ENCODE assay signal across 24 cellular contexts in genomic region chr6:49668083-49668511, GRCh38. TPM values are rescaled to one million over a fixed set of nuclear protein-coding genes. Genes with fewer than 3 reads are reported as not detected.
DNase-seq lines count a peak whose midpoint lies in the region; ATAC-seq and TF ChIP-seq lines count a peak whose summit lies in the region.
"Had no signal": no experiment of that assay in that cellular context is flagged by ENCODE, and none has a peak within 500 bp of the region (broad histone marks: within the 10 kb centered on the region; RNA-seq: fewer than 3 reads in every experiment).

No MANE protein-coding gene starts in this region.

- ATAC-seq in WTC11 (peak; percentile 82), HG03139 (IDR thresholded peaks at IDR 0.05; ENCODE audit: unreplicated experiment) (no peak)
- ATAC-seq: activated naive CD8-positive, alpha-beta T cell treated with anti-CD3 and anti-CD28 coated beads, Interleukin-2, amount 50 U/mL, for 24 hours had no signal

- POLR2A ChIA-PET in WTC11 (lab: Charles Lee): no interaction called here

- peaks cover 4% of the 10 kb centered on the region; the same call in 1 of the 2 replicates for H3K36me3 Mint-ChIP-seq in WTC11

- no peaks in the 10 kb centered on the region for H3K27me3 Mint-ChIP-seq in WTC11 (ENCODE audit: low read depth)
- H3K27me3 Mint-ChIP-seq: activated B cell treated with CpG ODN at 0.5 μM for 24 hours; activated naive CD8-positive, alpha-beta T cell treated with anti-CD3 and anti-CD28 coated beads, Interleukin-2, amount 50 U/mL, for 24 hours had no signal

- no peak overlapping the region for H3K27ac Mint-ChIP-seq in WTC11
- H3K27ac Mint-ChIP-seq: activated B cell treated with CpG ODN at 0.5 μM for 24 hours; activated naive CD8-positive, alpha-beta T cell treated with anti-CD3 and anti-CD28 coated beads, Interleukin-2, amount 50 U/mL, for 24 hours; nephron; T-helper 1 cell treated with Interleukin-12 subunit alpha and Interleukin-12 subunit beta and Interleukin-4 antibody, amounts not matched to agents 30 μg/mL and 1 μg/mL, for 36 hours had no signal

- H3K27ac ChIP-seq in substantia nigra (ENCODE audit: low read depth, low read length, poor library complexity, severe bottlenecking): no peak overlapping the region
- H3K27ac ChIP-seq: brain microvascular endothelial cell, C4-2B, coronary artery, SJCRH30, vagina had no signal

- no peak overlapping the region for H3K4me3 ChIP-seq in LNCaP clone FGC (ENCODE audit: low read depth, low read length)
- H3K4me3 ChIP-seq: coronary artery, SJCRH30, vagina had no signal

- DNase-seq in DMS53 (lab: John Stamatoyannopoulos, UW): peak; percentile 48
- DNase-seq in LNCaP clone FGC (ENCODE audit: low read depth): peak; percentile 86
- no peak for DNase-seq in WTC11 (ENCODE audit: low spot score)
- DNase-seq in kidney tubule cell (ENCODE audit: low spot score): peak; percentile 22
- no peak for DNase-seq in ecto neural progenitor cell (ENCODE audit: low spot score)
- no peak for DNase-seq in foreskin melanocyte
- DNase-seq in substantia nigra (lab: John Stamatoyannopoulos, UW): no peak
- DNase-seq: activated B cell treated with CpG ODN at 0.5 μM for 24 hours; activated CD4-positive, alpha-beta T cell treated with anti-CD3 and anti-CD28 coated beads, Interleukin-2, amount 50 U/mL, for 48 hours; activated effector memory CD4-positive, alpha-beta T cell treated with anti-CD3 and anti-CD28 coated beads, Interleukin-2, amount 50 U/mL, for 16 hours; activated naive CD8-positive, alpha-beta T cell treated with anti-CD3 and anti-CD28 coated beads, Interleukin-2, amount 50 U/mL, for 24 hours; brain microvascular endothelial cell; glutamatergic neuron; NCI-H1436 treated with DMSO at 0.1 percent for 48 hours; NCI-H82; SJCRH30 had no signal

- TF ChIP-seq CTCF in LNCaP clone FGC (IDR thresholded peaks at IDR 0.05; ENCODE audit: control insufficient read depth, extremely low read depth, insufficient read depth) (no peak), WTC11 (IDR thresholded peaks at IDR 0.05) (no peak)

- CTCF ChIA-PET in WTC11 (lab: Charles Lee): no interaction called here

- H3K4me1 Mint-ChIP-seq in WTC11: peaks cover 8% of the 10 kb centered on the region
- H3K4me1 Mint-ChIP-seq: activated B cell treated with CpG ODN at 0.5 μM for 24 hours; activated naive CD8-positive, alpha-beta T cell treated with anti-CD3 and anti-CD28 coated beads, Interleukin-2, amount 50 U/mL, for 24 hours; nephron had no signal

- H3K4me3 Mint-ChIP-seq in WTC11: no peak overlapping the region
- H3K4me3 Mint-ChIP-seq: activated B cell treated with CpG ODN at 0.5 μM for 24 hours; activated naive CD8-positive, alpha-beta T cell treated with anti-CD3 and anti-CD28 coated beads, Interleukin-2, amount 50 U/mL, for 24 hours; nephron; T-helper 1 cell treated with Interleukin-12 subunit alpha and Interleukin-12 subunit beta and Interleukin-4 antibody, amounts not matched to agents 30 μg/mL and 1 μg/mL, for 36 hours had no signal

- H3K9me3 Mint-ChIP-seq in WTC11: peaks cover 16% of the 10 kb centered on the region
- H3K9me3 Mint-ChIP-seq: T-helper 1 cell treated with Interleukin-12 subunit alpha and Interleukin-12 subunit beta and Interleukin-4 antibody, amounts not matched to agents 30 μg/mL and 1 μg/mL, for 36 hours had no signal

TF ChIP-seq in WTC11, 78 proteins besides CTCF, POLR2A, EP300 and RAD21:
- TF ChIP-seq CBFB (CRISPR knock-in tag; IDR thresholded peaks at IDR 0.05; ENCODE audit: low read depth) (no peak), ZNF138 (CRISPR knock-in tag; conservative IDR thresholded peaks at IDR 0.05) (no peak), ZBTB21 (CRISPR knock-in tag; IDR thresholded peaks at IDR 0.05; ENCODE audit: borderline replicate concordance) (no peak), ZNF671 (CRISPR knock-in tag; IDR thresholded peaks at IDR 0.05) (0 out of 2 replicates have a peak, but pooled peaks have one; percentile 22)

RNA-seq across cellular contexts. Expression of gene RHAG, which starts 31.5 kb away (rescaled TPM):
- total RNA-seq in WTC11 (2021): 0.30 to 0.60 TPM (median 0.31 TPM) in 3 replicates
- total RNA-seq: activated B cell treated with CpG ODN at 0.5 μM for 24 hours, mononuclear cell, OCI-LY7, SJCRH30 had no signal

RNA-seq across cellular contexts. Expression of gene CRISP2, which starts 45.2 kb away (rescaled TPM):
- not detected in 3 replicates for total RNA-seq in WTC11 (2021)
- total RNA-seq: activated B cell treated with CpG ODN at 0.5 μM for 24 hours, mononuclear cell, OCI-LY7, SJCRH30, vagina had no signal

Comparison
In these comparisons a context has a peak if more than half of its experiments do, and no peak if none do; other contexts are left out.
1. DNase-seq: peak in DMS53 (single experiment), LNCaP clone FGC (single experiment) and kidney tubule cell (single experiment); none in WTC11 (single experiment), ecto neural progenitor cell (single experiment), foreskin melanocyte (single experiment) and substantia nigra (0 of 49).